ENCODE assay signal across 8 cellular contexts in the genomic region with DNA sequence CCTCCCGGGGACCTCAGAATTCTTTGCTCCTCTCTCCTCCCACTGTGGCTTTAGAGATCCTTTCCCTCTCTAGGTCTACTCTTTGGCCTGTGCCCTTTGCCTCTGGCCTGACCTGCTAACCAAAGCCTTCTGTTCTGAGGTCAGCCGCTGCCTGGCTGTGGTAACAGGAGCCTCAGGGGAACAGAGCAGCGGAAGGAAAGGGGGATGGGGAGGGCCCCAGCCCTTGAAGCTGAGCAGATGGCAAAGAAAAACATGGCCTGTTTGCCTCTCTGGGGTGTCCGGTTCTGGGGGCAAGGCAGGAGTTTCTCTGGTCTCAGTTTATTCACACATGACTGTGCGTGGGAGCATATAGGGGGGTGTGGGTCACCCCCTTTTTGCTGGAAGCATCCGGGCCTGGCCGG. TPM values are rescaled to one million over a fixed set of nuclear protein-coding genes. Genes with fewer than 3 reads are reported as not detected.
DNase-seq lines count a peak whose midpoint lies in the region; ATAC-seq and TF ChIP-seq lines count a peak whose summit lies in the region.

No MANE protein-coding gene starts in this region.

- in situ Hi-C loops in GM13977 (cut with MboI; ENCODE audit: low pct_unique_long_range_greater_than_20kb, low sequenced_read_pairs, unreplicated experiment) = no loop called here
- in situ Hi-C loops in G401 (cut with HindIII; ENCODE audit: low sequenced_read_pairs) = no loop called here

- DNase-seq in GM13977 (ENCODE audit: low spot score) = peak; percentile 76
- DNase-seq in M059J (ENCODE audit: low read depth) = peak; percentile 51
- peak; percentile 63 for DNase-seq in activated naive CD4-positive, alpha-beta T cell treated with anti-CD3 and anti-CD28 coated beads for 36 hours
- DNase-seq in naive thymus-derived CD4-positive, alpha-beta T cell = peak in 7 of 9 donors; percentile 15 to 45 (median 38)
- DNase-seq in hepatic stellate cell (ENCODE audit: low spot score) = no peak
- DNase-seq in NCI-H2227 treated with DMSO at 0.1 percent for 48 hours (lab: John Stamatoyannopoulos, UW) = no peak
- DNase-seq in G401 (ENCODE audit: low spot score) = no peak

- no peaks in the 10 kb centered on the region for H3K9me3 Mint-ChIP-seq in activated naive CD4-positive, alpha-beta T cell treated with anti-CD3 and anti-CD28 coated beads for 36 hours
- peaks cover 0 to 1% (median 0%) of the 10 kb centered on the region in 11 donors for H3K9me3 Mint-ChIP-seq in naive thymus-derived CD4-positive, alpha-beta T cell

- peak overlapping the region; percentile 19 for H3K27ac ChIP-seq in naive thymus-derived CD4-positive, alpha-beta T cell (ENCODE audit: low read depth, low read length)

- POLR2A ChIA-PET in naive thymus-derived CD4-positive, alpha-beta T cell (lab: Charles Lee) = interaction anchor here (0.7 kb wide), 1 partner anchor 58 kb away, joined by 4 read pairs; no protein-coding TSS in a partner anchor

- CTCF ChIA-PET in activated naive CD4-positive, alpha-beta T cell treated with anti-CD3 and anti-CD28 coated beads for 36 hours (lab: Charles Lee) = interaction anchor here (1.3 to 1.5 kb wide), 2 partner anchors 20 to 26 kb away, joined by 6 to 7 read pairs; no protein-coding TSS in a partner anchor
- CTCF ChIA-PET in naive thymus-derived CD4-positive, alpha-beta T cell (lab: Charles Lee) = interaction anchor here (1.2 kb wide), 1 partner anchor 18 kb away, joined by 3 read pairs; no protein-coding TSS in a partner anchor

- intact Hi-C loops in activated naive CD4-positive, alpha-beta T cell treated with anti-CD3 and anti-CD28 coated beads for 36 hours (cut with micrococcal nuclease) = no loop called here
- intact Hi-C loops in naive thymus-derived CD4-positive, alpha-beta T cell (cut with micrococcal nuclease) = loop anchor here in 1 of 2 donors (2.0 kb wide), 1 partner anchor 20 kb away; no protein-coding TSS in a partner anchor

- H3K4me1 ChIP-seq in naive thymus-derived CD4-positive, alpha-beta T cell (ENCODE audit: control insufficient read depth in 2 of 2, insufficient read depth in 2 of 2, low read length in 2 of 2) = peaks cover 0 to 30% of the 10 kb centered on the region in 2 donors

- no peaks in the 10 kb centered on the region for H3K27me3 ChIP-seq in naive thymus-derived CD4-positive, alpha-beta T cell (ENCODE audit: control insufficient read depth in 2 of 2, insufficient read depth in 2 of 2, low read length in 2 of 2)

- peaks cover 27% of the 10 kb centered on the region for H3K4me1 Mint-ChIP-seq in activated naive CD4-positive, alpha-beta T cell treated with anti-CD3 and anti-CD28 coated beads for 36 hours (ENCODE audit: low read depth)
- peaks cover 18 to 43% (median 36%) of the 10 kb centered on the region in 7 donors for H3K4me1 Mint-ChIP-seq in naive thymus-derived CD4-positive, alpha-beta T cell

- no peaks in the 10 kb centered on the region for H3K36me3 ChIP-seq in naive thymus-derived CD4-positive, alpha-beta T cell (ENCODE audit: control insufficient read depth in 2 of 3, insufficient read depth in 3 of 3, low read length in 3 of 3)

- no peak overlapping the region for H3K27ac Mint-ChIP-seq in activated naive CD4-positive, alpha-beta T cell treated with anti-CD3 and anti-CD28 coated beads for 36 hours
- peak overlapping the region; percentile 76 to 95 (median 89) for H3K27ac Mint-ChIP-seq in naive thymus-derived CD4-positive, alpha-beta T cell

- H3K9me3 ChIP-seq in naive thymus-derived CD4-positive, alpha-beta T cell (ENCODE audit: control insufficient read depth in 2 of 3, low read length in 3 of 3) = no peaks in the 10 kb centered on the region

- H3K4me3 ChIP-seq in naive thymus-derived CD4-positive, alpha-beta T cell (ENCODE audit: low read length) = no peak overlapping the region

- H3K27me3 Mint-ChIP-seq in activated naive CD4-positive, alpha-beta T cell treated with anti-CD3 and anti-CD28 coated beads for 36 hours (ENCODE audit: low read depth) = no peaks in the 10 kb centered on the region
- peaks cover 0 to 15% (median 0%) of the 10 kb centered on the region in 5 donors for H3K27me3 Mint-ChIP-seq in naive thymus-derived CD4-positive, alpha-beta T cell

- TF ChIP-seq CTCF in GM13977 (IDR thresholded peaks at IDR 0.05; ENCODE audit: extremely low read depth, insufficient read depth, missing control alignments) = no peak

- H3K4me3 Mint-ChIP-seq in activated naive CD4-positive, alpha-beta T cell treated with anti-CD3 and anti-CD28 coated beads for 36 hours = no peak overlapping the region
- H3K4me3 Mint-ChIP-seq in naive thymus-derived CD4-positive, alpha-beta T cell = peak overlapping the region; percentile 59 to 83 (median 76)

- no peaks in the 10 kb centered on the region for H3K36me3 Mint-ChIP-seq in activated naive CD4-positive, alpha-beta T cell treated with anti-CD3 and anti-CD28 coated beads for 36 hours (ENCODE audit: low read depth)
- no peaks in the 10 kb centered on the region for H3K36me3 Mint-ChIP-seq in naive thymus-derived CD4-positive, alpha-beta T cell

- peak; percentile 97 for ATAC-seq in GM21737 (IDR thresholded peaks at IDR 0.05; ENCODE audit: unreplicated experiment)
- ATAC-seq in naive thymus-derived CD4-positive, alpha-beta T cell = peak; percentile 64

RNA-seq across cellular contexts. Expression of a gene that starts 28.2 kb away (rescaled TPM):
- total RNA-seq in M059J (2014; rRNA removed; shearing (Covaris generic)) = 0.12 TPM in 1 of 2 replicates, not detected in the other
- total RNA-seq in activated naive CD4-positive, alpha-beta T cell treated with anti-CD3 and anti-CD28 coated beads for 36 hours = not detected
- total RNA-seq in naive thymus-derived CD4-positive, alpha-beta T cell = under 1 TPM in 1 of 5 experiments, not detected in 4; 0.24 TPM
- not detected for polyA plus RNA-seq in naive thymus-derived CD4-positive, alpha-beta T cell
- 104 and 109 TPM in 2 replicates for total RNA-seq in G401 (2014; rRNA removed; shearing (Covaris generic))

Comparison
In these comparisons a context has a peak if more than half of its experiments do, and no peak if none do; other contexts are left out.
1. DNase-seq: peak in GM13977 (single experiment), M059J (single experiment), activated naive CD4-positive, alpha-beta T cell treated with anti-CD3 and anti-CD28 coated beads for 36 hours (single experiment) and naive thymus-derived CD4-positive, alpha-beta T cell (7 of 9); none in hepatic stellate cell (single experiment), NCI-H2227 treated with DMSO at 0.1 percent for 48 hours (single experiment) and G401 (single experiment).
2. RNA of a gene that starts 28.2 kb away (total RNA-seq): 104 to 109 TPM in G401; not detected in activated naive CD4-positive, alpha-beta T cell treated with anti-CD3 and anti-CD28 coated beads for 36 hours, 0.12 TPM in M059J and 0.24 TPM in naive thymus-derived CD4-positive, alpha-beta T cell; every median in the first group is over 10 times any median in the second.